1 cellular context compared by ENCODE assay signal in genomic region chr3:20041197-20041780, GRCh38.
TF ChIP-seq lines count a peak whose summit lies in the region.

No MANE protein-coding gene starts in this region.

TF ChIP-seq in HepG2, 621 proteins besides CTCF, POLR2A, EP300 and RAD21 (continued from another document and continues in another):
- TF ChIP-seq CERS6 (CRISPR knock-in tag; IDR thresholded peaks at IDR 0.05) (no peak), RFX3 (CRISPR knock-in tag; IDR thresholded peaks at IDR 0.05) (no peak), MTERF4 (CRISPR knock-in tag; IDR thresholded peaks at IDR 0.05) (peak; percentile 55; the same call in 1 of the 2 replicates), HIC2 (CRISPR knock-in tag; IDR thresholded peaks at IDR 0.05; ENCODE audit: low read depth) (no peak), HOXA3 (CRISPR knock-in tag; IDR thresholded peaks at IDR 0.05) (peak; percentile 16; the same call in 1 of the 2 replicates), KMT2B (CRISPR knock-in tag; IDR thresholded peaks at IDR 0.05) (peak; percentile 36; the same call in 1 of the 2 replicates), ZNF30 (CRISPR knock-in tag; IDR thresholded peaks at IDR 0.05) (no peak), ZNF878 (CRISPR knock-in tag; IDR thresholded peaks at IDR 0.05) (no peak), ZNF276 (CRISPR knock-in tag; IDR thresholded peaks at IDR 0.05; ENCODE audit: low read depth) (no peak), ATM (IDR thresholded peaks at IDR 0.05; ENCODE audit: borderline replicate concordance) (no peak), KIAA2018 (CRISPR knock-in tag; IDR thresholded peaks at IDR 0.05; ENCODE audit: borderline replicate concordance) (no peak), PAF1 (CRISPR knock-in tag; IDR thresholded peaks at IDR 0.05) (no peak), ARID4A (CRISPR knock-in tag; IDR thresholded peaks at IDR 0.05; ENCODE audit: borderline replicate concordance) (peak; percentile 96), PBX2 (CRISPR knock-in tag; IDR thresholded peaks at IDR 0.05) (0 out of 2 replicates have a peak, but pooled peaks have one; percentile 58), PAX8 (CRISPR knock-in tag; IDR thresholded peaks at IDR 0.05; ENCODE audit: borderline replicate concordance) (no peak), ZNF574 (CRISPR knock-in tag; IDR thresholded peaks at IDR 0.05) (peak; percentile 41; the same call in 1 of the 2 replicates), FOXP4 (CRISPR knock-in tag; IDR thresholded peaks at IDR 0.05) (0 out of 2 replicates have a peak, but pooled peaks have one; percentile 31), AGO1 (IDR thresholded peaks at IDR 0.05; ENCODE audit: low read depth, low read length, poor library complexity, severe bottlenecking) (no peak), NFKB2 (CRISPR knock-in tag; IDR thresholded peaks at IDR 0.05; ENCODE audit: borderline replicate concordance) (0 out of 2 replicates have a peak, but pooled peaks have one; percentile 62), HIVEP1 (CRISPR knock-in tag; IDR thresholded peaks at IDR 0.05) (peak; percentile 49; the same call in 1 of the 2 replicates), ISL2 (CRISPR knock-in tag; IDR thresholded peaks at IDR 0.05) (peak; percentile 19; the same call in 1 of the 2 replicates), HDAC6 (IDR thresholded peaks at IDR 0.05; ENCODE audit: low read depth, low read length) (no peak), KLF16 (CRISPR knock-in tag; IDR thresholded peaks at IDR 0.05) (peak in 1 of 2 experiments; percentile 50; a peak in 2 of 4 replicates), DPF2 (CRISPR knock-in tag; IDR thresholded peaks at IDR 0.05; ENCODE audit: borderline replicate concordance, low read depth) (no peak), ZNF256 (CRISPR knock-in tag; conservative IDR thresholded peaks at IDR 0.05) (no peak), SNAPC2 (CRISPR knock-in tag; IDR thresholded peaks at IDR 0.05) (no peak)
